In genomic region chr1:10181154-10181553, GRCh38 we compare ENCODE assay signal across 15 cellular contexts.
"Had no signal": no experiment of that assay in that cellular context is flagged by ENCODE, and none has a peak within 500 bp of the region (broad histone marks: within the 10 kb centered on the region; RNA-seq: fewer than 3 reads in every experiment).

No MANE protein-coding gene starts in this region.

- H3K27me3 Mint-ChIP-seq: central memory CD8-positive, alpha-beta T cell had no signal

- H3K27ac ChIP-seq: body of pancreas, suprapubic skin, upper lobe of left lung had no signal

- H3K4me1 ChIP-seq: body of pancreas, upper lobe of left lung had no signal

- H3K27me3 ChIP-seq: body of pancreas, suprapubic skin, upper lobe of left lung had no signal

- H3K4me1 Mint-ChIP-seq: central memory CD8-positive, alpha-beta T cell had no signal

- H3K4me3 ChIP-seq: body of pancreas, smooth muscle cell, suprapubic skin, upper lobe of left lung had no signal

- H3K4me3 Mint-ChIP-seq: central memory CD8-positive, alpha-beta T cell had no signal

- DNase-seq: activated naive CD4-positive, alpha-beta T cell treated with anti-CD3 and anti-CD28 coated beads, Interleukin-2, amount 50 U/mL, for 16 hours; activated T-cell treated with anti-CD3 and anti-CD28 coated beads, Interleukin-2, amount 50 U/mL, for 1 hour; amniotic stem cell; body of pancreas; hippocampal formation; kidney glomerular epithelial cell; right cardiac atrium; stimulated activated naive CD8-positive, alpha-beta T cell treated with anti-CD3 and anti-CD28 coated beads, Interleukin-15, Interleukin-2, amounts not matched to agents 100 U/mL and 50 U/mL, for 24 hours; T-helper 2 cell; upper lobe of left lung had no signal

- ATAC-seq: activated CD4-positive, CD25-positive, alpha-beta regulatory T cell treated with anti-CD3 and anti-CD28 coated beads, Interleukin-2, amount 50 U/mL, for 24 hours; body of pancreas; esophagus mucosa; right cardiac atrium; stimulated activated naive CD8-positive, alpha-beta T cell treated with anti-CD3 and anti-CD28 coated beads, Interleukin-15, Interleukin-2, amounts not matched to agents 100 U/mL and 50 U/mL, for 24 hours had no signal

- H3K9me3 ChIP-seq: body of pancreas, suprapubic skin, upper lobe of left lung had no signal

- H3K4me2 ChIP-seq: smooth muscle cell had no signal
